8 cellular contexts compared by ENCODE assay signal in genomic region chr15:75455982-75456531, GRCh38. TPM values are rescaled to one million over a fixed set of nuclear protein-coding genes. Genes with fewer than 3 reads are reported as not detected.
DNase-seq lines count a peak whose midpoint lies in the region; ATAC-seq and TF ChIP-seq lines count a peak whose summit lies in the region.

No MANE protein-coding gene starts in this region.

- intact Hi-C loops in heart left ventricle (cut with DNase I): loop anchor here in 3 of 10 donors (5.0 to 10.0 kb wide), 3 partner anchors 121 to 189 kb away; partner anchors contain the start of genes IMP3 (in 2 of the 3), SNX33 (in 2 of the 3), PTPN9 (in 1 of the 3) and SNUPN (in 1 of the 3)
- intact Hi-C loops in left cardiac atrium (cut with DNase I): loop anchor here in 1 of 2 donors (10.0 kb wide), 1 partner anchor 119 kb away; the partner anchor contains the start of gene PTPN9

- no peaks in the 10 kb centered on the region for H3K9me3 Mint-ChIP-seq in activated T-helper 17 cell treated with anti-CD3 and anti-CD28 coated beads, Interleukin-2, amount 50 U/mL, for 72 hours

- H3K27ac ChIP-seq in heart left ventricle (peak overlapping the region; percentile 90 to 100 (median 98)), rectal smooth muscle tissue (ENCODE audit: low read depth, low read length) (peak overlapping the region; percentile 75)

- H3K4me3 ChIP-seq in heart left ventricle (peak overlapping the region; percentile 84 to 98 (median 95)), foreskin fibroblast (ENCODE audit: low read depth in 1 of 2, low read length in 2 of 2) (peak overlapping the region; percentile 61 to 86), rectal smooth muscle tissue (ENCODE audit: low read length) (peak overlapping the region; percentile 88)

- peak overlapping the region; percentile 94 for H3K27ac Mint-ChIP-seq in activated T-helper 17 cell treated with anti-CD3 and anti-CD28 coated beads, Interleukin-2, amount 50 U/mL, for 72 hours

- H3K4me1 Mint-ChIP-seq in activated T-helper 17 cell treated with anti-CD3 and anti-CD28 coated beads, Interleukin-2, amount 50 U/mL, for 72 hours: peaks cover 12% of the 10 kb centered on the region

- peak in 1 of 5 donors; percentile 44 for DNase-seq in heart left ventricle
- DNase-seq in left cardiac atrium: no peak
- peak; percentile 11 for DNase-seq in NCI-H748 treated with DMSO at 0.1 percent for 48 hours (lab: John Stamatoyannopoulos, UW)
- peak; percentile 43 to 68 for DNase-seq in foreskin fibroblast

- ATAC-seq in heart left ventricle (no peak), left cardiac atrium (no peak), GM18511 (IDR thresholded peaks at IDR 0.05; ENCODE audit: unreplicated experiment) (no peak), HG03565 (IDR thresholded peaks at IDR 0.05; ENCODE audit: unreplicated experiment) (no peak)
- ATAC-seq in activated T-helper 17 cell treated with anti-CD3 and anti-CD28 coated beads, Interleukin-2, amount 50 U/mL, for 72 hours (replicated peaks): peak; percentile 5

- TF ChIP-seq POLR2A in heart left ventricle (IDR thresholded peaks at IDR 0.05): no peak

- H3K9me3 ChIP-seq in heart left ventricle: no peaks in the 10 kb centered on the region

- H3K27me3 ChIP-seq in heart left ventricle (no peaks in the 10 kb centered on the region), rectal smooth muscle tissue (ENCODE audit: control insufficient read depth, insufficient read depth, low read length) (no peaks in the 10 kb centered on the region)

- no peak for TF ChIP-seq CTCF in heart left ventricle (IDR thresholded peaks at IDR 0.05)
- no peak for TF ChIP-seq CTCF in foreskin fibroblast (IDR thresholded peaks at IDR 0.05; ENCODE audit: low read depth, low read length)

- H3K9ac ChIP-seq in rectal smooth muscle tissue (ENCODE audit: low read length): peak overlapping the region; percentile 69

- H3K36me3 ChIP-seq in heart left ventricle (no peaks in the 10 kb centered on the region), rectal smooth muscle tissue (ENCODE audit: control insufficient read depth, insufficient read depth, low read length) (no peaks in the 10 kb centered on the region)

- peak overlapping the region; percentile 94 for H3K4me3 Mint-ChIP-seq in activated T-helper 17 cell treated with anti-CD3 and anti-CD28 coated beads, Interleukin-2, amount 50 U/mL, for 72 hours

- H3K4me1 ChIP-seq in heart left ventricle: peaks cover 0 to 23% (median 14%) of the 10 kb centered on the region in 12 donors
- H3K4me1 ChIP-seq in rectal smooth muscle tissue (ENCODE audit: control insufficient read depth, insufficient read depth, low read length): peaks cover 10% of the 10 kb centered on the region

- H3K36me3 Mint-ChIP-seq in activated T-helper 17 cell treated with anti-CD3 and anti-CD28 coated beads, Interleukin-2, amount 50 U/mL, for 72 hours (ENCODE audit: low read depth): peaks cover 25% of the 10 kb centered on the region

- H3K27me3 Mint-ChIP-seq in activated T-helper 17 cell treated with anti-CD3 and anti-CD28 coated beads, Interleukin-2, amount 50 U/mL, for 72 hours: no peaks in the 10 kb centered on the region

- 2 to 4% (median 4%) methylated on average over 20 to 24 of the region's 24 CpGs for WGBS in heart left ventricle, 4 donors

RNA-seq across cellular contexts. Expression of gene SIN3A, which starts 4.6 kb away (rescaled TPM):
- 10 to 100 TPM; 17.1 to 43.5 (median 31.8) TPM for total RNA-seq in heart left ventricle
- polyA plus RNA-seq in heart left ventricle: 10 to 100 TPM in 1 of 2 donors, 1 to 10 TPM in 1; 5.6 to 17.7 TPM
- 10 to 100 TPM; 32.3 to 37.2 TPM for total RNA-seq in left cardiac atrium
- 10 to 100 TPM; 82.3 to 96.6 TPM for total RNA-seq in activated T-helper 17 cell treated with anti-CD3 and anti-CD28 coated beads, Interleukin-2, amount 50 U/mL, for 72 hours
